ENCODE assay signal across 10 cellular contexts in genomic region chr19:7494416-7495098, GRCh38. TPM values are rescaled to one million over a fixed set of nuclear protein-coding genes. Genes with fewer than 3 reads are reported as not detected.
DNase-seq lines count a peak whose midpoint lies in the region; TF ChIP-seq lines count a peak whose summit lies in the region.
"Had no signal": no experiment of that assay in that cellular context is flagged by ENCODE, and none has a peak within 500 bp of the region (broad histone marks: within the 10 kb centered on the region; RNA-seq: fewer than 3 reads in every experiment).

No MANE protein-coding gene starts in this region.

- no peak overlapping the region for H2BK120ac ChIP-seq in mesendoderm (ENCODE audit: low read depth, low read length)

- H3K27ac ChIP-seq in RWPE1 (peak overlapping the region; percentile 97), esophagus (ENCODE audit: low read depth in 2 of 2, low read length in 1 of 2) (peak overlapping the region; percentile 30 to 76), mesendoderm (ENCODE audit: low read depth, low read length) (no peak overlapping the region)
- H3K27ac ChIP-seq: KMS-11 had no signal

- H3K4me1 ChIP-seq in esophagus (ENCODE audit: control insufficient read depth in 2 of 2, insufficient read depth in 2 of 2, low read length in 1 of 2) (peaks cover 0 to 5% of the 10 kb centered on the region in 2 donors), mesendoderm (ENCODE audit: control insufficient read depth, low read depth, low read length) (peaks cover under 1% of the 10 kb centered on the region)

- H3K56ac ChIP-seq in mesendoderm (ENCODE audit: low read length), result no peak overlapping the region

- H3K4me3 ChIP-seq in esophagus (ENCODE audit: low read depth in 1 of 2, low read length in 2 of 2) (no peak overlapping the region), mesendoderm (ENCODE audit: low read length) (no peak overlapping the region)

- no peak overlapping the region for H2BK5ac ChIP-seq in mesendoderm (ENCODE audit: low read length)

- DNase-seq in RWPE1 (ENCODE audit: low spot score), result no peak
- DNase-seq in mesendoderm, result peak; percentile 17
- peak; percentile 93 for DNase-seq in superior temporal gyrus (ENCODE audit: extremely low spot score)
- DNase-seq in NCI-H1694 (lab: John Stamatoyannopoulos, UW), result no peak
- no peak for DNase-seq in NCI-H1694 treated with DMSO at 0.1 percent for 48 hours (lab: John Stamatoyannopoulos, UW)
- DNase-seq in NCI-H128 (lab: John Stamatoyannopoulos, UW; ENCODE audit: unreplicated experiment), result no peak
- no peak for DNase-seq in activated CD4-positive, CD25-positive, alpha-beta regulatory T cell treated with anti-CD3 and anti-CD28 coated beads, Interleukin-2, amount 50 U/mL, for 72 hours
- DNase-seq: stimulated activated naive CD8-positive, alpha-beta T cell treated with anti-CD3 and anti-CD28 coated beads, Interleukin-15, Interleukin-2, amounts not matched to agents 100 U/mL and 50 U/mL, for 24 hours had no signal

- H3K9ac ChIP-seq in mesendoderm (ENCODE audit: low read length), result no peak overlapping the region
- H3K9ac ChIP-seq: KMS-11 had no signal

- no peak for TF ChIP-seq CTCF in RWPE1 (conservative IDR thresholded peaks at IDR 0.05; ENCODE audit: low read depth)

- WGBS in esophagus, 2 donors, result 23 to 33% methylated on average over 13 of the region's 13 CpGs
- WGBS in mesendoderm (ENCODE audit: extremely low coverage, insufficient coverage, low lambda C conversion rate), result no CpG with 5 or more reads among the region's 13 CpGs

- H3K18ac ChIP-seq in mesendoderm (ENCODE audit: low read length), result no peak overlapping the region

- no peaks in the 10 kb centered on the region for H3K79me2 ChIP-seq in mesendoderm (ENCODE audit: control insufficient read depth, insufficient read depth, low read length)

- POLR2A ChIA-PET in RWPE1 (lab: Yijun Ruan, JAX; ENCODE audit: low non-redundant PET), result no interaction called here

- no peaks in the 10 kb centered on the region for H3K79me1 ChIP-seq in mesendoderm (ENCODE audit: low read length)

- no peak overlapping the region for H2AK5ac ChIP-seq in mesendoderm (ENCODE audit: low read length)

- no peaks in the 10 kb centered on the region for H3K27me3 ChIP-seq in esophagus (ENCODE audit: control insufficient read depth in 1 of 2, insufficient read depth in 2 of 2, low read length in 2 of 2)
- no peaks in the 10 kb centered on the region for H3K27me3 ChIP-seq in mesendoderm (ENCODE audit: insufficient read depth, low read length, poor library complexity)

- no peak overlapping the region for H2BK15ac ChIP-seq in mesendoderm (replicated peaks; ENCODE audit: low read depth)

- no peak overlapping the region for H4K5ac ChIP-seq in mesendoderm (ENCODE audit: low read length)

- no peak overlapping the region for H4K8ac ChIP-seq in mesendoderm (ENCODE audit: low read depth, low read length)

- no peak overlapping the region for H3K4ac ChIP-seq in mesendoderm (ENCODE audit: low read depth, low read length)

- no peaks in the 10 kb centered on the region for H3K9me3 ChIP-seq in esophagus (ENCODE audit: control insufficient read depth in 2 of 2, insufficient read depth in 1 of 2, low read depth in 1 of 2, low read length in 1 of 2)

- CTCF ChIA-PET in RWPE1 (lab: Yijun Ruan, JAX), result interaction anchor here (0.6 to 1.0 kb wide), 2 partner anchors 47 to 139 kb away, joined by 3 read pairs; no protein-coding TSS in a partner anchor

- H3K23ac ChIP-seq in mesendoderm (ENCODE audit: low read length), result no peak overlapping the region

- no peaks in the 10 kb centered on the region for H3K36me3 ChIP-seq in esophagus (ENCODE audit: control insufficient read depth in 2 of 2, insufficient read depth in 2 of 2, low read length in 1 of 2)
- no peaks in the 10 kb centered on the region for H3K36me3 ChIP-seq in mesendoderm (ENCODE audit: control insufficient read depth, insufficient read depth, low read length)

- H3K4me2 ChIP-seq in mesendoderm (ENCODE audit: low read length), result no peak overlapping the region
- H3K4me2 ChIP-seq: KMS-11 had no signal

RNA-seq across cellular contexts. Expression of gene PEX11G, which starts 5.7 kb away (rescaled TPM):
- polyA plus RNA-seq in esophagus, result 1 to 10 TPM; 4.9 to 6.5 TPM
- polyA plus RNA-seq in mesendoderm (2013, experiment 1 of 2), result 0.74 TPM
- 0.67 TPM for polyA plus RNA-seq in mesendoderm (2013, experiment 2 of 2)

RNA-seq across cellular contexts. Expression of gene ZNF358, which starts 21.3 kb away (rescaled TPM):
- polyA plus RNA-seq in esophagus, result 10 to 100 TPM; 19.6 to 25.6 TPM
- polyA plus RNA-seq in mesendoderm (2013, experiment 1 of 2), result 59.7 TPM
- polyA plus RNA-seq in mesendoderm (2013, experiment 2 of 2), result 59.5 TPM

RNA-seq across cellular contexts. Expression of gene MCOLN1, which starts 27.9 kb away (rescaled TPM):
- 10 to 100 TPM; 13.4 to 17.2 TPM for polyA plus RNA-seq in esophagus
- polyA plus RNA-seq in mesendoderm (2013, experiment 1 of 2), result 13.6 TPM
- polyA plus RNA-seq in mesendoderm (2013, experiment 2 of 2), result 14.1 TPM

RNA-seq across cellular contexts. Expression of gene PNPLA6, which starts 41.0 kb away (rescaled TPM):
- 10 to 100 TPM; 27.2 to 47.7 TPM for polyA plus RNA-seq in esophagus
- polyA plus RNA-seq in mesendoderm (2013, experiment 1 of 2), result 23.5 TPM
- polyA plus RNA-seq in mesendoderm (2013, experiment 2 of 2), result 22.0 TPM

Comparison
In these comparisons a context has a peak if more than half of its experiments do, and no peak if none do; other contexts are left out.
1. DNase-seq: peak in mesendoderm (single experiment) and superior temporal gyrus (single experiment); none in RWPE1 (single experiment), NCI-H1694 (single experiment), NCI-H1694 treated with DMSO at 0.1 percent for 48 hours (single experiment), NCI-H128 (single experiment) and activated CD4-positive, CD25-positive, alpha-beta regulatory T cell treated with anti-CD3 and anti-CD28 coated beads, Interleukin-2, amount 50 U/mL, for 72 hours (single experiment).